24 cellular contexts compared by ENCODE assay signal in genomic region chr7:115816318-115816974, GRCh38.
A peak's percentile ranks its signal among the peaks of the same experiment; 100 is the strongest.
DNase-seq lines count a peak whose midpoint lies in the region; ATAC-seq and TF ChIP-seq lines count a peak whose summit lies in the region.
"Had no signal": no experiment of that assay in that cellular context is flagged by ENCODE, and none has a peak within 500 bp of the region (broad histone marks: within the 10 kb centered on the region; RNA-seq: fewer than 3 reads in every experiment).

No MANE protein-coding gene starts in this region.

- H3K9me3 Mint-ChIP-seq in GM23338 (no peaks in the 10 kb centered on the region), neural progenitor cell (no peaks in the 10 kb centered on the region)
- H3K9me3 Mint-ChIP-seq: CD4-positive, alpha-beta T cell had no signal

- ATAC-seq in GM23338: peak; percentile 95
- no peak for ATAC-seq in HG02610 (IDR thresholded peaks at IDR 0.05; ENCODE audit: unreplicated experiment)
- ATAC-seq in T-helper 17 cell: no peak

- H3K79me2 ChIP-seq in GM23338 (replicated peaks; ENCODE audit: insufficient read depth): no peaks in the 10 kb centered on the region
- no peaks in the 10 kb centered on the region for H3K79me2 ChIP-seq in neural progenitor cell (ENCODE audit: low read depth)

- peak; percentile 64 for DNase-seq in GM23338 (ENCODE audit: low spot score)
- DNase-seq in NT2/D1 (ENCODE audit: low read depth, low spot score): peak; percentile 40
- peak; percentile 27 for DNase-seq in iPS DF 6.9 (ENCODE audit: low read depth, low spot score)
- peak; percentile 28 for DNase-seq in neural progenitor cell (ENCODE audit: low spot score)
- DNase-seq in NCI-H2227 (lab: John Stamatoyannopoulos, UW; ENCODE audit: unreplicated experiment): no peak
- no peak for DNase-seq in T-helper 17 cell
- DNase-seq in UCSD-AML1 (lab: John Stamatoyannopoulos, UW; ENCODE audit: unreplicated experiment): no peak
- DNase-seq: ACHN; CD4-positive, alpha-beta T cell; COR-L47; DMS79; GOT3; KBM-7; MM.1S; NCI-H1048; NCI-H1417 treated with DMSO at 0.1 percent for 48 hours; NCI-H187 treated with DMSO at 0.1 percent for 48 hours; NCI-H2227 treated with DMSO at 0.1 percent for 48 hours; NCI-H510A treated with DMSO at 0.1 percent for 48 hours; NCI-H82; SJCRH30 had no signal

- H3K4me1 ChIP-seq in GM23338 (ENCODE audit: insufficient read depth): peaks cover 54% of the 10 kb centered on the region
- H3K4me1 ChIP-seq in NT2/D1 (ENCODE audit: insufficient read depth, insufficient read length): no peaks in the 10 kb centered on the region
- H3K4me1 ChIP-seq in iPS DF 6.9 (ENCODE audit: control insufficient read depth, insufficient read depth, low read length): peaks cover 2% of the 10 kb centered on the region; the same call in 1 of the 2 replicates
- H3K4me1 ChIP-seq in neural progenitor cell: peaks cover 55% of the 10 kb centered on the region
- H3K4me1 ChIP-seq: BLaER1, SJCRH30 had no signal

- no peak overlapping the region for H3K9ac ChIP-seq in NT2/D1 (ENCODE audit: insufficient read length, low read depth)
- H3K9ac ChIP-seq in neural progenitor cell: no peak overlapping the region
- H3K9ac ChIP-seq: BLaER1 had no signal

- H3K27me3 ChIP-seq in GM23338 (ENCODE audit: insufficient read depth) (no peaks in the 10 kb centered on the region), NT2/D1 (ENCODE audit: insufficient read depth, insufficient read length) (no peaks in the 10 kb centered on the region), iPS DF 6.9 (ENCODE audit: control insufficient read depth, insufficient read depth, low read length) (no peaks in the 10 kb centered on the region), neural progenitor cell (no peaks in the 10 kb centered on the region)
- H3K27me3 ChIP-seq: BLaER1, SJCRH30 had no signal

- H3K4me3 Mint-ChIP-seq in GM23338 (peak overlapping the region; percentile 38), neural progenitor cell (no peak overlapping the region), T-helper 17 cell (no peak overlapping the region)
- H3K4me3 Mint-ChIP-seq: CD4-positive, alpha-beta T cell had no signal

- no peak overlapping the region for H3K27ac Mint-ChIP-seq in GM23338
- H3K27ac Mint-ChIP-seq in neural progenitor cell: peak overlapping the region; percentile 12
- H3K27ac Mint-ChIP-seq in T-helper 17 cell: no peak overlapping the region
- H3K27ac Mint-ChIP-seq: CD4-positive, alpha-beta T cell had no signal

- H3K36me3 Mint-ChIP-seq in GM23338 (ENCODE audit: low read depth) (no peaks in the 10 kb centered on the region), neural progenitor cell (no peaks in the 10 kb centered on the region), T-helper 17 cell (ENCODE audit: low read depth) (no peaks in the 10 kb centered on the region)

- H3F3A ChIP-seq in GM23338 (replicated peaks; ENCODE audit: low read depth): no peaks in the 10 kb centered on the region
- peaks cover 28% of the 10 kb centered on the region for H3F3A ChIP-seq in neural progenitor cell (ENCODE audit: low read depth)

- H3K4me2 ChIP-seq in GM23338 (peak overlapping the region; percentile 57), neural progenitor cell (peak overlapping the region; percentile 25)
- H3K4me2 ChIP-seq: BLaER1 had no signal

- H3K27me3 Mint-ChIP-seq in GM23338 (ENCODE audit: insufficient read depth, low read depth, poor library complexity) (peaks cover 3% of the 10 kb centered on the region), neural progenitor cell (ENCODE audit: insufficient read depth, low read depth) (peaks cover 4% of the 10 kb centered on the region), T-helper 17 cell (peaks cover 8% of the 10 kb centered on the region)
- H3K27me3 Mint-ChIP-seq: CD4-positive, alpha-beta T cell had no signal

- no peak for TF ChIP-seq CTCF in GM23338 (conservative IDR thresholded peaks at IDR 0.05; ENCODE audit: low read depth in 2 of 2)
- no peak for TF ChIP-seq CTCF in neural progenitor cell (IDR thresholded peaks at IDR 0.05)

- no peaks in the 10 kb centered on the region for H3K36me3 ChIP-seq in GM23338 (ENCODE audit: insufficient read depth)
- no peaks in the 10 kb centered on the region for H3K36me3 ChIP-seq in NT2/D1 (ENCODE audit: insufficient read depth, insufficient read length, low read length)
- H3K36me3 ChIP-seq in iPS DF 6.9 (ENCODE audit: control insufficient read depth, insufficient read depth, low read length): no peaks in the 10 kb centered on the region
- H3K36me3 ChIP-seq in neural progenitor cell: no peaks in the 10 kb centered on the region
- H3K36me3 ChIP-seq: BLaER1, SJCRH30 had no signal

- no peak overlapping the region for H3K27ac ChIP-seq in GM23338 (ENCODE audit: low read depth)
- H3K27ac ChIP-seq in iPS DF 6.9 (ENCODE audit: low read length): no peak overlapping the region
- peak overlapping the region; percentile 26 for H3K27ac ChIP-seq in neural progenitor cell
- H3K27ac ChIP-seq: 22Rv1, BLaER1, SJCRH30 had no signal

- no CpG with 5 or more reads among the region's 4 CpGs for WGBS in iPS DF 6.9 (ENCODE audit: insufficient coverage, insufficient read length)

- no peaks in the 10 kb centered on the region for H3K9me3 ChIP-seq in NT2/D1 (ENCODE audit: insufficient read depth, low read length)
- no peaks in the 10 kb centered on the region for H3K9me3 ChIP-seq in iPS DF 6.9 (ENCODE audit: control insufficient read depth, insufficient read depth, low read length)
- H3K9me3 ChIP-seq in neural progenitor cell (ENCODE audit: low read depth): no peaks in the 10 kb centered on the region
- no peaks in the 10 kb centered on the region for H3K9me3 ChIP-seq in T-helper 17 cell (ENCODE audit: control insufficient read depth, low read length, poor library complexity, severe bottlenecking)
- H3K9me3 ChIP-seq: BLaER1, SJCRH30 had no signal

- no peak overlapping the region for H2AFZ ChIP-seq in GM23338
- H2AFZ ChIP-seq in neural progenitor cell (replicated peaks): peak overlapping the region; percentile 66

- H3K4me3 ChIP-seq in GM23338: peak overlapping the region; percentile 8
- H3K4me3 ChIP-seq in NT2/D1 (ENCODE audit: insufficient read length, low read depth): no peak overlapping the region
- H3K4me3 ChIP-seq in iPS DF 6.9 (ENCODE audit: low read length): no peak overlapping the region
- H3K4me3 ChIP-seq in neural progenitor cell: no peak overlapping the region
- H3K4me3 ChIP-seq: BLaER1, SJCRH30 had no signal

- H4K20me1 ChIP-seq in GM23338 (replicated peaks; ENCODE audit: insufficient read depth): no peaks in the 10 kb centered on the region
- H4K20me1 ChIP-seq in neural progenitor cell (ENCODE audit: low read depth): no peaks in the 10 kb centered on the region
- H4K20me1 ChIP-seq: BLaER1 had no signal

- H3K4me1 Mint-ChIP-seq in GM23338 (peaks cover 60% of the 10 kb centered on the region), neural progenitor cell (peaks cover 39% of the 10 kb centered on the region), T-helper 17 cell (no peaks in the 10 kb centered on the region)

- no peaks in the 10 kb centered on the region for H3K9me2 ChIP-seq in GM23338 (ENCODE audit: insufficient read depth)

TF ChIP-seq in GM23338, 12 proteins besides CTCF, POLR2A, EP300 and RAD21 (continues in another document):
- TF ChIP-seq NANOG (IDR thresholded peaks at IDR 0.05; ENCODE audit: borderline replicate concordance) (peak; percentile 71; the same call in 1 of the 2 replicates), ZNF114 (CRISPR knock-in tag; IDR thresholded peaks at IDR 0.05) (no peak)

Comparison
In these comparisons a context has a peak if more than half of its experiments do, and no peak if none do; other contexts are left out.
1. DNase-seq: peak in GM23338 (single experiment), NT2/D1 (single experiment), iPS DF 6.9 (single experiment) and neural progenitor cell (single experiment); none in NCI-H2227 (single experiment), T-helper 17 cell (0 of 3) and UCSD-AML1 (single experiment).